In genomic region chr19:10881403-10882107, GRCh38 we compare ENCODE assay signal across 1 cellular context.
TF ChIP-seq lines count a peak whose summit lies in the region.

No MANE protein-coding gene starts in this region.

TF ChIP-seq in GM23338, 12 proteins besides CTCF, POLR2A, EP300 and RAD21:
- TF ChIP-seq EZH2 (IDR thresholded peaks at IDR 0.05; ENCODE audit: low read depth, unreplicated experiment) (no peak), NANOG (IDR thresholded peaks at IDR 0.05; ENCODE audit: borderline replicate concordance) (no peak), ZNF462 (CRISPR knock-in tag; IDR thresholded peaks at IDR 0.05) (no peak), REST (IDR thresholded peaks at IDR 0.05; ENCODE audit: unreplicated experiment) (no peak), CREB1 (CRISPR knock-in tag; IDR thresholded peaks at IDR 0.05; ENCODE audit: low read depth) (no peak), EZH2phosphoT487 (IDR thresholded peaks at IDR 0.05; ENCODE audit: unreplicated experiment) (no peak), ZNF331 (CRISPR knock-in tag; IDR thresholded peaks at IDR 0.05; ENCODE audit: low read depth) (no peak), ZNF114 (CRISPR knock-in tag; IDR thresholded peaks at IDR 0.05) (no peak), STAT1 (IDR thresholded peaks at IDR 0.05; ENCODE audit: unreplicated experiment) (no peak), POLR2AphosphoS5 (IDR thresholded peaks at IDR 0.05; ENCODE audit: low read depth) (no peak), JUNB (IDR thresholded peaks at IDR 0.05; ENCODE audit: unreplicated experiment) (no peak)
- TF ChIP-seq, protein P1, sequence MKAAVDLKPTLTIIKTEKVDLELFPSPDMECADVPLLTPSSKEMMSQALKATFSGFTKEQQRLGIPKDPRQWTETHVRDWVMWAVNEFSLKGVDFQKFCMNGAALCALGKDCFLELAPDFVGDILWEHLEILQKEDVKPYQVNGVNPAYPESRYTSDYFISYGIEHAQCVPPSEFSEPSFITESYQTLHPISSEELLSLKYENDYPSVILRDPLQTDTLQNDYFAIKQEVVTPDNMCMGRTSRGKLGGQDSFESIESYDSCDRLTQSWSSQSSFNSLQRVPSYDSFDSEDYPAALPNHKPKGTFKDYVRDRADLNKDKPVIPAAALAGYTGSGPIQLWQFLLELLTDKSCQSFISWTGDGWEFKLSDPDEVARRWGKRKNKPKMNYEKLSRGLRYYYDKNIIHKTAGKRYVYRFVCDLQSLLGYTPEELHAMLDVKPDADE (IDR thresholded peaks at IDR 0.05): no peak
